18 cellular contexts compared by ENCODE assay signal in genomic region chr11:93730108-93731107, GRCh38. TPM values are rescaled to one million over a fixed set of nuclear protein-coding genes. Genes with fewer than 3 reads are reported as not detected.
DNase-seq lines count a peak whose midpoint lies in the region; ATAC-seq, FAIRE-seq and TF ChIP-seq lines count a peak whose summit lies in the region.
"Had no signal": no experiment of that assay in that cellular context is flagged by ENCODE, and none has a peak within 500 bp of the region (broad histone marks: within the 10 kb centered on the region; RNA-seq: fewer than 3 reads in every experiment).

No MANE protein-coding gene starts in this region.

- no peaks in the 10 kb centered on the region for H3K9me3 ChIP-seq in Caco-2
- H3K9me3 ChIP-seq in GM12878 (replicated peaks; ENCODE audit: control insufficient read depth, insufficient read depth, low read length) = no peaks in the 10 kb centered on the region
- no peaks in the 10 kb centered on the region for H3K9me3 ChIP-seq in suprapubic skin
- H3K9me3 ChIP-seq: BE2C had no signal

- no peak overlapping the region for H2AFZ ChIP-seq in GM12878 (ENCODE audit: control insufficient read depth, low read depth, low read length)

- CTCF ChIA-PET in Caco-2 (lab: Charles Lee) (interaction anchor here (0.6 kb wide), 1 partner anchor 896 kb away, joined by 4 read pairs; no protein-coding TSS in a partner anchor), GM12878 (lab: Yijun Ruan, JAX) (interaction anchor here (1.0 to 1.6 kb wide), 6 partner anchors 8 to 53 kb away, joined by 3 to 4 read pairs (median 4); partner anchors contain the start of gene MED17)

- H3K4me3 ChIP-seq in Caco-2 (ENCODE audit: low read depth, low read length) = no peak overlapping the region
- H3K4me3 ChIP-seq in GM12878 = no peak overlapping the region
- no peak overlapping the region for H3K4me3 ChIP-seq in suprapubic skin
- H3K4me3 ChIP-seq: lung had no signal

- H3K4me3 Mint-ChIP-seq in Caco-2 (ENCODE audit: unreplicated experiment) = no peak overlapping the region
- H3K4me3 Mint-ChIP-seq: activated T-helper 1 cell treated with anti-CD3 and anti-CD28 coated beads, Interleukin-12 subunit alpha, Interleukin-12 subunit beta, Interleukin-2, Interleukin-4 antibody, amounts not matched to agents 30 ng/mL and 10 ng/mL and 1 ng/mL, durations not matched to agents 14 hours and 24 hours and 36 hours; dendritic cell treated with granulocyte-macrophage colony-stimulating factor and Interleukin-4, amounts not matched to agents 40 ng/mL and 50 ng/mL, for 4 days; immature natural killer cell; T-helper 1 cell treated with Interleukin-12 subunit alpha and Interleukin-12 subunit beta and Interleukin-4 antibody, amounts not matched to agents 30 μg/mL and 1 μg/mL, for 36 hours had no signal

- H3K9me3 Mint-ChIP-seq in Caco-2 (ENCODE audit: unreplicated experiment) = no peaks in the 10 kb centered on the region
- H3K9me3 Mint-ChIP-seq: activated T-helper 1 cell treated with anti-CD3 and anti-CD28 coated beads, Interleukin-12 subunit alpha, Interleukin-12 subunit beta, Interleukin-2, Interleukin-4 antibody, amounts not matched to agents 30 ng/mL and 10 ng/mL and 1 ng/mL, durations not matched to agents 14 hours and 24 hours and 36 hours; dendritic cell treated with granulocyte-macrophage colony-stimulating factor and Interleukin-4, amounts not matched to agents 40 ng/mL and 50 ng/mL, for 4 days; immature natural killer cell; T-helper 1 cell treated with Interleukin-12 subunit alpha and Interleukin-12 subunit beta and Interleukin-4 antibody, amounts not matched to agents 30 μg/mL and 1 μg/mL, for 36 hours had no signal

- peaks cover 24% of the 10 kb centered on the region for H3K79me2 ChIP-seq in GM12878 (ENCODE audit: control insufficient read depth, insufficient read depth, low read length)

- TF ChIP-seq POLR2A in GM12878 (IDR thresholded peaks at IDR 0.05; ENCODE audit: low read depth, low read length) (no peak), suprapubic skin (IDR thresholded peaks at IDR 0.05) (no peak)

- H3K27me3 Mint-ChIP-seq in Caco-2 (ENCODE audit: insufficient read depth, unreplicated experiment) = no peaks in the 10 kb centered on the region
- H3K27me3 Mint-ChIP-seq: dendritic cell treated with granulocyte-macrophage colony-stimulating factor and Interleukin-4, amounts not matched to agents 40 ng/mL and 50 ng/mL, for 4 days had no signal

- H3K36me3 ChIP-seq in Caco-2 (ENCODE audit: control insufficient read depth, insufficient read depth, low read length) (peaks cover 14% of the 10 kb centered on the region), GM12878 (ENCODE audit: control insufficient read depth in 2 of 2, insufficient read depth in 2 of 2, low read length in 1 of 2) (peaks cover 9 to 48% of the 10 kb centered on the region in 2 experiments), suprapubic skin (peaks cover 96% of the 10 kb centered on the region)

- RAD21 ChIA-PET in GM12878 (lab: Charles Lee; ENCODE audit: unreplicated experiment) = interaction anchor here (0.5 to 3.8 kb wide), 4 partner anchors 10 to 84 kb away, joined by 3 to 14 read pairs (median 4); partner anchors contain the start of genes C11orf54, MED17 and TAF1D

- H4K20me1 ChIP-seq in GM12878 (ENCODE audit: control insufficient read depth, insufficient read depth) = no peaks in the 10 kb centered on the region

- no peak for TF ChIP-seq EP300 in GM12878 (IDR thresholded peaks at IDR 0.05; ENCODE audit: borderline replicate concordance in 1 of 2, control insufficient read depth in 1 of 2, low read depth in 2 of 2, low read length in 2 of 2)
- no peak for TF ChIP-seq EP300 in suprapubic skin (IDR thresholded peaks at IDR 0.05)

- TF ChIP-seq RAD21 in GM12878 (IDR thresholded peaks at IDR 0.05; ENCODE audit: insufficient read depth, low read depth, low read length) = no peak

- no peak for FAIRE-seq in GM12878 (lab: Jason Lieb, UNC)

- DNase-seq in Caco-2 (no peak), GM12878 (ENCODE audit: low read depth, low spot score) (no peak), suprapubic skin (ENCODE audit: low spot score in 2 of 2) (no peak), SIG-M5 treated with dmso at 0.1 percent for 504 hours (lab: John Stamatoyannopoulos, UW; ENCODE audit: unreplicated experiment) (no peak), GF-D8 (lab: John Stamatoyannopoulos, UW) (no peak), cerebellum (ENCODE audit: low spot score) (no peak)
- DNase-seq: BE2C, glutamatergic neuron, immature natural killer cell, NCI-H2107, NCI-H82, substantia nigra had no signal

- no peak overlapping the region for H3K9ac ChIP-seq in GM12878 (ENCODE audit: control insufficient read depth, insufficient read depth, low read length)

- 0 out of 2 replicates have a peak, but pooled peaks cover 13% of the 10 kb centered on the region for H3K4me1 ChIP-seq in Caco-2
- H3K4me1 ChIP-seq in GM12878 (ENCODE audit: control insufficient read depth, insufficient read depth, low read length) = no peaks in the 10 kb centered on the region; the same call in 1 of the 2 replicates
- H3K4me1 ChIP-seq in suprapubic skin = peaks cover 8% of the 10 kb centered on the region
- H3K4me1 ChIP-seq: BE2C had no signal

- H3K27ac ChIP-seq in 22Rv1 (peak overlapping the region; percentile 33; the same call in 1 of the 2 replicates), GM12878 (ENCODE audit: control insufficient read depth, insufficient read depth) (no peak overlapping the region), suprapubic skin (no peak overlapping the region)

- ATAC-seq in GM12878 = 0 out of 3 replicates have a peak, but pooled peaks have one; percentile 3

- peaks cover 13% of the 10 kb centered on the region for H3K4me1 Mint-ChIP-seq in Caco-2 (ENCODE audit: low read depth, unreplicated experiment)

- WGBS in GM12878 (ENCODE audit: insufficient coverage, insufficient replicate concordance, low lambda C conversion rate, missing lambda C conversion rate) = 49% methylated on average over 5 of the region's 5 CpGs
- 85% methylated on average over 5 of the region's 5 CpGs for WGBS in suprapubic skin

- in situ Hi-C loops in GM12878 (cut with MboI) = no loop called here

- POLR2A ChIA-PET in Caco-2 (lab: Charles Lee) = interaction anchor here (0.6 to 1.7 kb wide), 5 partner anchors 8 to 53 kb away, joined by 3 to 10 read pairs (median 3); partner anchors contain the start of genes C11orf54 and MED17
- POLR2A ChIA-PET in GM12878 (lab: Charles Lee) = interaction anchor here (0.8 to 2.5 kb wide), 6 partner anchors 8 to 54 kb away, joined by 3 to 8 read pairs (median 4); partner anchors contain the start of genes C11orf54, MED17 and TAF1D

- intact Hi-C loops in Caco-2 (cut with micrococcal nuclease; ENCODE audit: unreplicated experiment) (no loop called here), GM12878 (cut with micrococcal nuclease; ENCODE audit: unreplicated experiment) (no loop called here)

- no peaks in the 10 kb centered on the region for H3K27me3 ChIP-seq in Caco-2 (replicated peaks; ENCODE audit: control insufficient read depth, insufficient read depth, low read length)
- H3K27me3 ChIP-seq in GM12878 (replicated peaks in 1 of 2; ENCODE audit: control insufficient read depth in 2 of 2, insufficient read depth in 2 of 2, low read length in 1 of 2) = no peaks in the 10 kb centered on the region
- H3K27me3 ChIP-seq in suprapubic skin = no peaks in the 10 kb centered on the region
- H3K27me3 ChIP-seq: BE2C had no signal

- BruUV-seq in Caco-2 (replicated peaks; lab: Mats Ljungman, UMichigan) (no TSS peak), GM12878 (replicated peaks; lab: Mats Ljungman, UMichigan) (TSS peak; percentile 35)

- SMC1A ChIA-PET in GM12878 (lab: Charles Lee; ENCODE audit: uncharacterized antibody, unreplicated experiment) = interaction anchor here (0.6 to 6.2 kb wide), 5 partner anchors 11 to 88 kb away, joined by 3 to 31 read pairs (median 4); partner anchors contain the start of genes C11orf54, MED17 and TAF1D

- peak overlapping the region; percentile 15 for H3K27ac Mint-ChIP-seq in Caco-2 (ENCODE audit: unreplicated experiment)
- H3K27ac Mint-ChIP-seq: dendritic cell treated with granulocyte-macrophage colony-stimulating factor and Interleukin-4, amounts not matched to agents 40 ng/mL and 50 ng/mL, for 4 days; T-helper 1 cell treated with Interleukin-12 subunit alpha and Interleukin-12 subunit beta and Interleukin-4 antibody, amounts not matched to agents 30 μg/mL and 1 μg/mL, for 36 hours had no signal

- no peak overlapping the region for H3K4me2 ChIP-seq in GM12878 (ENCODE audit: control insufficient read depth, insufficient read depth)

- H3K36me3 Mint-ChIP-seq in Caco-2 (ENCODE audit: insufficient read depth, unreplicated experiment) = peaks cover 99% of the 10 kb centered on the region

- TF ChIP-seq CTCF in 22Rv1 (IDR thresholded peaks at IDR 0.05) (no peak), Caco-2 (IDR thresholded peaks at IDR 0.05; ENCODE audit: insufficient read depth in 1 of 2, low read depth in 1 of 2, low read length in 1 of 2, severe bottlenecking in 1 of 2, unreplicated experiment in 1 of 2) (no peak), GM12878 (IDR thresholded peaks at IDR 0.05 in 2 of 3, conservative IDR thresholded peaks at IDR 0.05 in 1 of 3; ENCODE audit: control insufficient read depth in 2 of 3, extremely low read depth in 1 of 3, insufficient read depth in 1 of 3, low read depth in 3 of 3, low read length in 3 of 3) (no peak), suprapubic skin (IDR thresholded peaks at IDR 0.05) (no peak)

RNA-seq across cellular contexts. Expression of gene TAF1D, which starts 10.9 kb away (rescaled TPM):
- total RNA-seq in Caco-2 (2022) = 354 and 376 TPM in 2 replicates
- polyA plus RNA-seq in PFSK-1 (2012; ENCODE audit: insufficient read length, low read depth) = 189 TPM
- total RNA-seq in GM12878 (2013; cell fraction: nucleolus; rRNA removed) = 793 and 868 TPM in 2 replicates
- total RNA-seq in GM12878 (2014; rRNA removed) = 191 and 254 TPM in 2 replicates
- total RNA-seq in GM12878 (2014; rRNA removed; fragmentation: Illumina TruSeq; extraction: Trizol) = 301 and 314 TPM in 2 replicates
- 180 and 206 TPM in 2 replicates for total RNA-seq in GM12878 (2021)
- polyA plus RNA-seq in GM12878 (2011; ENCODE audit: low read depth) = 109 TPM
- 224 and 373 TPM in 2 replicates for polyA plus RNA-seq in GM12878 (2011; rRNA removed)
- 52.9 and 55.8 TPM in 2 replicates for polyA plus RNA-seq in GM12878 (2011; cell fraction: cytosol; rRNA removed)
- 359 and 420 TPM in 2 replicates for polyA plus RNA-seq in GM12878 (2011; cell fraction: nucleus; rRNA removed)
- 132 and 157 TPM in 2 replicates for polyA plus RNA-seq in GM12878 (2012)
- 270 and 380 TPM in 2 replicates for polyA plus RNA-seq in GM12878 (2014; fragmentation: Illumina TruSeq; extraction: Trizol)
- 100 to 1,000 TPM; 112 to 181 TPM for polyA plus RNA-seq in GM12878 (2014; fragmentation: Nextera tagmentation; extraction: Ambion mirVana)
- 179 and 220 TPM in 2 replicates for polyA plus RNA-seq in GM12878 (2014; rRNA removed)
- 100 to 1,000 TPM; 101 to 110 TPM for polyA plus RNA-seq in GM12878 (2016; fragmentation: Nextera tagmentation; extraction: Ambion mirVana)
- polyA minus RNA-seq in GM12878 (2011; rRNA and poly(A)+ RNA removed) = 91.2 and 125 TPM in 2 replicates
- polyA minus RNA-seq in GM12878 (2011; cell fraction: cytosol; rRNA and poly(A)+ RNA removed) = 60.7 and 72.5 TPM in 2 replicates
- polyA minus RNA-seq in GM12878 (2011; cell fraction: nucleus; rRNA and poly(A)+ RNA removed) = 233 and 316 TPM in 2 replicates
- 100 to 1,000 TPM in 1 of 4 donors, 10 to 100 TPM in 3; 53.5 to 142 (median 81.1) TPM for total RNA-seq in suprapubic skin
- 131 TPM for total RNA-seq in cerebellum

RNA-seq across cellular contexts. Expression of gene C11orf54, which starts 11.1 kb away (rescaled TPM):
- total RNA-seq in Caco-2 (2022) = 20.7 and 21.5 TPM in 2 replicates
- 9.5 TPM for polyA plus RNA-seq in PFSK-1 (2012; ENCODE audit: insufficient read length, low read depth)
- total RNA-seq in GM12878 (2013; cell fraction: nucleolus; rRNA removed) = 53.1 and 63.8 TPM in 2 replicates
- total RNA-seq in GM12878 (2014; rRNA removed) = 15.1 and 22.1 TPM in 2 replicates
- total RNA-seq in GM12878 (2014; rRNA removed; fragmentation: Illumina TruSeq; extraction: Trizol) = 22.5 and 23.6 TPM in 2 replicates
- total RNA-seq in GM12878 (2021) = 15.2 and 19.1 TPM in 2 replicates
- 12.3 TPM for polyA plus RNA-seq in GM12878 (2011; ENCODE audit: low read depth)
- polyA plus RNA-seq in GM12878 (2011; rRNA removed) = 32.3 and 58.3 TPM in 2 replicates
- polyA plus RNA-seq in GM12878 (2011; cell fraction: cytosol; rRNA removed) = 10.6 and 15.4 TPM in 2 replicates
- polyA plus RNA-seq in GM12878 (2011; cell fraction: nucleus; rRNA removed) = 11.7 and 12.5 TPM in 2 replicates
- 14.5 and 18.4 TPM in 2 replicates for polyA plus RNA-seq in GM12878 (2012)
- polyA plus RNA-seq in GM12878 (2014; fragmentation: Illumina TruSeq; extraction: Trizol) = 26.2 and 33.2 TPM in 2 replicates
- 10 to 100 TPM; 31.3 to 31.5 TPM for polyA plus RNA-seq in GM12878 (2014; fragmentation: Nextera tagmentation; extraction: Ambion mirVana)
- 15.9 and 19.2 TPM in 2 replicates for polyA plus RNA-seq in GM12878 (2014; rRNA removed)
- polyA plus RNA-seq in GM12878 (2016; fragmentation: Nextera tagmentation; extraction: Ambion mirVana) = 10 to 100 TPM; 27.4 to 30.4 TPM
- polyA minus RNA-seq in GM12878 (2011; rRNA and poly(A)+ RNA removed) = 16.4 and 109 TPM in 2 replicates
- polyA minus RNA-seq in GM12878 (2011; cell fraction: cytosol; rRNA and poly(A)+ RNA removed) = 6.9 and 7.2 TPM in 2 replicates
- 6.8 and 10.5 TPM in 2 replicates for polyA minus RNA-seq in GM12878 (2011; cell fraction: nucleus; rRNA and poly(A)+ RNA removed)
- 10 to 100 TPM; 19.4 to 62.1 (median 26.5) TPM for total RNA-seq in suprapubic skin
- total RNA-seq in cerebellum = 37.0 TPM

RNA-seq across cellular contexts. Expression of gene MED17, which starts 53.7 kb away (rescaled TPM):
- 54.0 and 63.5 TPM in 2 replicates for total RNA-seq in Caco-2 (2022)
- 27.3 TPM for polyA plus RNA-seq in PFSK-1 (2012; ENCODE audit: insufficient read length, low read depth)
- 97.7 and 110 TPM in 2 replicates for total RNA-seq in GM12878 (2013; cell fraction: nucleolus; rRNA removed)
- 27.8 and 30.8 TPM in 2 replicates for total RNA-seq in GM12878 (2014; rRNA removed)
- total RNA-seq in GM12878 (2014; rRNA removed; fragmentation: Illumina TruSeq; extraction: Trizol) = 29.2 and 30.8 TPM in 2 replicates
- 34.9 and 38.7 TPM in 2 replicates for total RNA-seq in GM12878 (2021)
- 6.8 TPM for polyA plus RNA-seq in GM12878 (2011; ENCODE audit: low read depth)
- 23.3 and 28.3 TPM in 2 replicates for polyA plus RNA-seq in GM12878 (2011; rRNA removed)
- polyA plus RNA-seq in GM12878 (2011; cell fraction: cytosol; rRNA removed) = 10.9 and 13.4 TPM in 2 replicates
- polyA plus RNA-seq in GM12878 (2011; cell fraction: nucleus; rRNA removed) = 28.1 and 30.9 TPM in 2 replicates
- 8.1 and 13.2 TPM in 2 replicates for polyA plus RNA-seq in GM12878 (2012)
- 28.8 and 36.1 TPM in 2 replicates for polyA plus RNA-seq in GM12878 (2014; fragmentation: Illumina TruSeq; extraction: Trizol)
- 10 to 100 TPM in 1 of 2 experiments, 1 to 10 TPM in 1; 7.3 to 12.4 TPM for polyA plus RNA-seq in GM12878 (2014; fragmentation: Nextera tagmentation; extraction: Ambion mirVana)
- polyA plus RNA-seq in GM12878 (2014; rRNA removed) = 23.2 and 25.9 TPM in 2 replicates
- polyA plus RNA-seq in GM12878 (2016; fragmentation: Nextera tagmentation; extraction: Ambion mirVana) = 10 to 100 TPM; 30.0 to 32.1 TPM
- 20.8 and 33.4 TPM in 2 replicates for polyA minus RNA-seq in GM12878 (2011; rRNA and poly(A)+ RNA removed)
- 12.6 and 12.7 TPM in 2 replicates for polyA minus RNA-seq in GM12878 (2011; cell fraction: cytosol; rRNA and poly(A)+ RNA removed)
- 35.5 and 66.6 TPM in 2 replicates for polyA minus RNA-seq in GM12878 (2011; cell fraction: nucleus; rRNA and poly(A)+ RNA removed)
- total RNA-seq in suprapubic skin = 10 to 100 TPM; 20.3 to 32.2 (median 29.2) TPM
- total RNA-seq in cerebellum = 55.7 TPM
